ENCODE assay signal across 11 cellular contexts in the genomic region with DNA sequence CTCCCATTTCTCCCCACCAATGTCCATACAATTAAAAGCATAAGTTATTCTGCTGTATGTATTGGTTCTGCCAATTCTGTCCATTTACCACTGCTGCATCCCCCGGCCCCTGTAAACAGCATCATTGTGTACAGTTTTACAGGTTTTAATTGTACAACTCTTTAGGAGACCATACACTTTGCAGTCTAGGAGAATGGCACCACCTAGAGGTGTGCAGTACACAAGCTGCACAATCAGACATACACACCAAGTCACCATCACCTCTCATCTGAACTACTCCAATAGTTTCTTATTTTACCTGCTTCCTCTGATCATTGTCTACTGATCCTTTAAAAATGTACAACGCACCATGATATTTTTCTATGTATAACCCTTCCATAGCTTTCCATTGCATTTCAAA.
DNase-seq lines count a peak whose midpoint lies in the region; ATAC-seq and TF ChIP-seq lines count a peak whose summit lies in the region.
"Had no signal": no experiment of that assay in that cellular context is flagged by ENCODE, and none has a peak within 500 bp of the region (broad histone marks: within the 10 kb centered on the region; RNA-seq: fewer than 3 reads in every experiment).

No MANE protein-coding gene starts in this region.

- H3K4me3 ChIP-seq in LNCaP clone FGC (ENCODE audit: low read depth, low read length) (no peak overlapping the region), SU-DHL-6 (ENCODE audit: insufficient read depth, low read length, poor library complexity, severe bottlenecking) (no peak overlapping the region), left lung (no peak overlapping the region), esophagus muscularis mucosa (no peak overlapping the region)

- no peaks in the 10 kb centered on the region for H3K36me3 ChIP-seq in SU-DHL-6 (ENCODE audit: low read length)
- H3K36me3 ChIP-seq in left lung: no peaks in the 10 kb centered on the region
- no peaks in the 10 kb centered on the region for H3K36me3 ChIP-seq in esophagus muscularis mucosa

- no peak overlapping the region for H3K4me2 ChIP-seq in SU-DHL-6 (ENCODE audit: low read depth, low read length, poor library complexity, severe bottlenecking)
- H3K4me2 ChIP-seq: KMS-11 had no signal

- H3K27ac ChIP-seq in SU-DHL-6 (ENCODE audit: low read depth, low read length) (no peak overlapping the region), left lung (no peak overlapping the region), esophagus muscularis mucosa (replicated peaks in 1 of 4) (no peak overlapping the region)
- H3K27ac ChIP-seq: KMS-11 had no signal

- 0 out of 2 replicates have a peak, but pooled peaks cover 2% of the 10 kb centered on the region for H3F3A ChIP-seq in SU-DHL-6 (ENCODE audit: insufficient read depth)

- H2AFZ ChIP-seq in SU-DHL-6 (ENCODE audit: low read depth, low read length, severe bottlenecking): no peak overlapping the region

- H3K9me3 ChIP-seq in SU-DHL-6 (ENCODE audit: insufficient read depth, low read length): no peaks in the 10 kb centered on the region
- H3K9me3 ChIP-seq in left lung: no peaks in the 10 kb centered on the region
- H3K9me3 ChIP-seq in esophagus muscularis mucosa: no peaks in the 10 kb centered on the region

- no peaks in the 10 kb centered on the region for H3K4me1 ChIP-seq in left lung
- no peaks in the 10 kb centered on the region for H3K4me1 ChIP-seq in esophagus muscularis mucosa

- H4K20me1 ChIP-seq in SU-DHL-6 (ENCODE audit: low read depth, low read length): no peaks in the 10 kb centered on the region

- no peaks in the 10 kb centered on the region for H3K79me2 ChIP-seq in SU-DHL-6 (ENCODE audit: insufficient read depth, low read length)

- 86% methylated on average over 2 of the region's 2 CpGs for WGBS in esophagus muscularis mucosa

- TF ChIP-seq CTCF in LNCaP clone FGC (IDR thresholded peaks at IDR 0.05; ENCODE audit: control insufficient read depth, extremely low read depth, insufficient read depth) (peak; percentile 53), SU-DHL-6 (IDR thresholded peaks at IDR 0.05; ENCODE audit: insufficient read depth, low read length, poor library complexity, severe bottlenecking) (peak; percentile 18), left lung (IDR thresholded peaks at IDR 0.05) (no peak), esophagus muscularis mucosa (IDR thresholded peaks at IDR 0.05) (no peak)

- no peak for TF ChIP-seq EP300 in esophagus muscularis mucosa (IDR thresholded peaks at IDR 0.05)

- H3K27me3 ChIP-seq in SU-DHL-6 (ENCODE audit: low read length) (no peaks in the 10 kb centered on the region), left lung (no peaks in the 10 kb centered on the region), esophagus muscularis mucosa (peaks cover 0 to 7% (median 0%) of the 10 kb centered on the region in 4 donors)

- ATAC-seq in left lung (peak; percentile 62), left cardiac atrium (no peak), GM18870 (IDR thresholded peaks at IDR 0.05; ENCODE audit: unreplicated experiment) (no peak)
- ATAC-seq: naive thymus-derived CD4-positive, alpha-beta T cell had no signal

- TF ChIP-seq POLR2A in esophagus muscularis mucosa (IDR thresholded peaks at IDR 0.05; ENCODE audit: low read depth): no peak

- intact Hi-C loops in left lung (cut with DNase I): no loop called here
- intact Hi-C loops in esophagus muscularis mucosa (cut with DNase I): no loop called here
- intact Hi-C loops in left cardiac atrium (cut with DNase I): loop anchor here in 1 of 2 donors (10.0 kb wide), 1 partner anchor 921 kb away; no protein-coding TSS in a partner anchor

- no peak overlapping the region for H3K9ac ChIP-seq in SU-DHL-6 (ENCODE audit: low read length)
- H3K9ac ChIP-seq: KMS-11 had no signal

- DNase-seq in ELR (ENCODE audit: low read depth): peak; percentile 19
- no peak for DNase-seq in LNCaP clone FGC (ENCODE audit: low read depth)
- no peak for DNase-seq in left lung
- no peak for DNase-seq in esophagus muscularis mucosa (ENCODE audit: extremely low spot score)
- no peak for DNase-seq in left cardiac atrium
- DNase-seq in RPMI8226: no peak
- DNase-seq: naive thymus-derived CD4-positive, alpha-beta T cell; stimulated activated CD4-positive, alpha-beta T cell treated with anti-CD3 and anti-CD28 coated beads, Interleukin-4, amount 100 ng/mL, for 24 hours had no signal

- H3K9me2 ChIP-seq in SU-DHL-6 (replicated peaks; ENCODE audit: insufficient read depth, low read length): no peaks in the 10 kb centered on the region

Comparison
In these comparisons a context has a peak if more than half of its experiments do, and no peak if none do; other contexts are left out.
1. CTCF ChIP-seq: peak in LNCaP clone FGC (single experiment) and SU-DHL-6 (single experiment); none in left lung (0 of 2) and esophagus muscularis mucosa (0 of 3).